In the genomic region with DNA sequence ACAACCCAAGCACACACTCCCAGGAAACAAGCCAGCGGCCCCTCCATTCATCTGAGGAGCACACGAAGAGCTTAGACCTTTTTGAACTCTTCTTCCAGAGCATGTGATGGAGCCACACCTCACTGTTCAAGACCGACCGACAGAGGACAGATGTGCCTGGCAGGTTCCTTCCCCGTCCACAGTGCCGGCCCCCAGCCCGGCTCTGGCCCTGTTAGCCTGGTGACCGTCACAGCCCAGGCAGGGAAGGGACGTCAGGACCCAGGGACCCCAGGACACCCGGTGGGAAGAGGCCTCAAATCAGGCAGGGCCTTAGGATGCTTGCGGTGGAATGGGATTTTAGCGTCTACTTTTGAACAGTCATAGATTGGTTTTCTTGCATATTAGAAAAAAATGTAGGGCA, we compare ENCODE assay signal across 1 cellular context.
TF ChIP-seq lines count a peak whose summit lies in the region.

No MANE protein-coding gene starts in this region.

TF ChIP-seq in K562, 482 proteins besides CTCF, POLR2A, EP300 and RAD21 (continued from another document):
- TF ChIP-seq, protein P1, sequence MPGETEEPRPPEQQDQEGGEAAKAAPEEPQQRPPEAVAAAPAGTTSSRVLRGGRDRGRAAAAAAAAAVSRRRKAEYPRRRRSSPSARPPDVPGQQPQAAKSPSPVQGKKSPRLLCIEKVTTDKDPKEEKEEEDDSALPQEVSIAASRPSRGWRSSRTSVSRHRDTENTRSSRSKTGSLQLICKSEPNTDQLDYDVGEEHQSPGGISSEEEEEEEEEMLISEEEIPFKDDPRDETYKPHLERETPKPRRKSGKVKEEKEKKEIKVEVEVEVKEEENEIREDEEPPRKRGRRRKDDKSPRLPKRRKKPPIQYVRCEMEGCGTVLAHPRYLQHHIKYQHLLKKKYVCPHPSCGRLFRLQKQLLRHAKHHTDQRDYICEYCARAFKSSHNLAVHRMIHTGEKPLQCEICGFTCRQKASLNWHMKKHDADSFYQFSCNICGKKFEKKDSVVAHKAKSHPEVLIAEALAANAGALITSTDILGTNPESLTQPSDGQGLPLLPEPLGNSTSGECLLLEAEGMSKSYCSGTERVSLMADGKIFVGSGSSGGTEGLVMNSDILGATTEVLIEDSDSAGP (CRISPR knock-in tag; IDR thresholded peaks at IDR 0.05) = no peak
- TF ChIP-seq PURB (CRISPR knock-in tag; IDR thresholded peaks at IDR 0.05; ENCODE audit: low read depth) = no peak
- TF ChIP-seq MCM2 (IDR thresholded peaks at IDR 0.05; ENCODE audit: low read depth) = no peak
- TF ChIP-seq EWSR1 (IDR thresholded peaks at IDR 0.05; ENCODE audit: borderline replicate concordance, low read depth, partially characterized antibody) = no peak
